24 cellular contexts compared by ENCODE assay signal in genomic region chr2:117933884-117934354, GRCh38.
"Had no signal": no experiment of that assay in that cellular context is flagged by ENCODE, and none has a peak within 500 bp of the region (broad histone marks: within the 10 kb centered on the region; RNA-seq: fewer than 3 reads in every experiment).

No MANE protein-coding gene starts in this region.

- H3K36me3 ChIP-seq: uterus had no signal

- H3K27me3 Mint-ChIP-seq: activated naive CD8-positive, alpha-beta T cell treated with anti-CD3 and anti-CD28 coated beads for 36 hours had no signal

- H3K4me1 Mint-ChIP-seq: activated naive CD8-positive, alpha-beta T cell treated with anti-CD3 and anti-CD28 coated beads for 36 hours had no signal

- H2AFZ ChIP-seq: hepatocyte had no signal

- H3K79me2 ChIP-seq: hepatocyte had no signal

- DNase-seq: activated CD4-positive, alpha-beta T cell treated with anti-CD3 and anti-CD28 coated beads for 48 hours; activated CD4-positive, alpha-beta T cell treated with anti-CD3 and anti-CD28 coated beads, Interleukin-2, amount 50 U/mL, for 48 hours; activated CD8-positive, alpha-beta memory T cell treated with anti-CD3 and anti-CD28 coated beads for 24 hours; activated effector memory CD4-positive, alpha-beta T cell treated with Interleukin-2 at 50 U/mL for 16 hours; activated naive CD4-positive, alpha-beta T cell treated with anti-CD3 and anti-CD28 coated beads for 36 hours; activated naive CD8-positive, alpha-beta T cell treated with anti-CD3 and anti-CD28 coated beads for 36 hours; adrenal gland; aorta; body of pancreas; colonic mucosa; esophagus squamous epithelium; gastrocnemius medialis; kidney; left colon; natural killer cell; right cardiac atrium; stimulated activated CD4-positive, alpha-beta T cell treated with anti-CD3 and anti-CD28 coated beads, Interleukin-15, amount 100 ng/mL, for 24 hours; stimulated activated CD4-positive, alpha-beta T cell treated with anti-CD3 and anti-CD28 coated beads, Interleukin-2, amount 100 ng/mL, for 24 hours; stimulated activated naive CD4-positive, alpha-beta T cell; transverse colon; uterus had no signal

- H3K27me3 ChIP-seq: adrenal gland, body of pancreas, colonic mucosa, esophagus squamous epithelium, gastrocnemius medialis, hepatocyte, suprapubic skin, transverse colon, uterus had no signal

- H3K9me3 ChIP-seq: adrenal gland, body of pancreas, colonic mucosa, esophagus squamous epithelium, gastrocnemius medialis, suprapubic skin, transverse colon, uterus had no signal

- ATAC-seq: body of pancreas, gastrocnemius medialis, left colon, natural killer cell, right cardiac atrium had no signal

- H3K9me3 Mint-ChIP-seq: natural killer cell had no signal

- FAIRE-seq: kidney had no signal

- H3K27ac ChIP-seq: adrenal gland, body of pancreas, colonic mucosa, epithelial cell of prostate, esophagus squamous epithelium, gastrocnemius medialis, hepatocyte, suprapubic skin, transverse colon, uterus had no signal

- H3K4me2 ChIP-seq: hepatocyte had no signal

- H3K4me3 Mint-ChIP-seq: activated naive CD4-positive, alpha-beta T cell treated with anti-CD3 and anti-CD28 coated beads for 36 hours; activated naive CD8-positive, alpha-beta T cell treated with anti-CD3 and anti-CD28 coated beads for 36 hours had no signal

- H3K4me1 ChIP-seq: body of pancreas, colonic mucosa, esophagus squamous epithelium, suprapubic skin, transverse colon, uterus had no signal

- H3K4me3 ChIP-seq: adrenal gland, body of pancreas, colonic mucosa, esophagus squamous epithelium, gastrocnemius medialis, hepatocyte, suprapubic skin, transverse colon, uterus had no signal

- H3K27ac Mint-ChIP-seq: activated naive CD4-positive, alpha-beta T cell treated with anti-CD3 and anti-CD28 coated beads for 36 hours; activated naive CD8-positive, alpha-beta T cell treated with anti-CD3 and anti-CD28 coated beads for 36 hours had no signal
